In genomic region chr2:179193759-179194394, GRCh38 we compare ENCODE assay signal across 23 cellular contexts.
"Had no signal": no experiment of that assay in that cellular context is flagged by ENCODE, and none has a peak within 500 bp of the region (broad histone marks: within the 10 kb centered on the region; RNA-seq: fewer than 3 reads in every experiment).

No MANE protein-coding gene starts in this region.

- H3K27ac Mint-ChIP-seq: activated naive CD8-positive, alpha-beta T cell treated with anti-CD3 and anti-CD28 coated beads, Interleukin-2, amount 10 ng/mL, durations not matched to agents 7 days and 5 days; nephron; stimulated activated naive CD8-positive, alpha-beta T cell treated with anti-CD3 and anti-CD28 coated beads, Interleukin-15, Interleukin-2, amounts not matched to agents 100 ng/mL and 50 ng/mL, for 24 hours; T-cell had no signal

- H3K4me1 ChIP-seq: breast epithelium, prostate gland, testis, upper lobe of right lung had no signal

- H3K4me1 Mint-ChIP-seq: activated naive CD8-positive, alpha-beta T cell treated with anti-CD3 and anti-CD28 coated beads, Interleukin-2, amount 10 ng/mL, durations not matched to agents 7 days and 5 days; nephron had no signal

- H3K27me3 ChIP-seq: ascending aorta, breast epithelium, dorsolateral prefrontal cortex, esophagus muscularis mucosa, sigmoid colon, spleen, testis, upper lobe of right lung had no signal

- H3K4me3 ChIP-seq: ascending aorta, breast epithelium, dorsolateral prefrontal cortex, esophagus muscularis mucosa, left ventricle myocardium inferior, prostate gland, sigmoid colon, spleen, testis, upper lobe of right lung had no signal

- H3K9me3 ChIP-seq: prostate gland, testis, upper lobe of right lung had no signal

- H3K27me3 Mint-ChIP-seq: activated naive CD8-positive, alpha-beta T cell treated with anti-CD3 and anti-CD28 coated beads, Interleukin-2, amount 10 ng/mL, durations not matched to agents 7 days and 5 days; stimulated activated naive CD8-positive, alpha-beta T cell treated with anti-CD3 and anti-CD28 coated beads, Interleukin-15, Interleukin-2, amounts not matched to agents 100 ng/mL and 50 ng/mL, for 24 hours; T-cell had no signal

- ATAC-seq: activated CD4-positive, CD25-positive, alpha-beta regulatory T cell treated with anti-CD3 and anti-CD28 coated beads, Interleukin-2, amount 50 U/mL, for 24 hours; T-cell; upper lobe of right lung had no signal

- DNase-seq: activated CD4-positive, alpha-beta T cell treated with anti-CD3 and anti-CD28 coated beads, Interleukin-2, amount 50 U/mL, for 1 hour; activated CD8-positive, alpha-beta memory T cell treated with anti-CD3 and anti-CD28 coated beads for 24 hours; activated naive CD4-positive, alpha-beta T cell; activated naive CD8-positive, alpha-beta T cell treated with anti-CD3 and anti-CD28 coated beads, Interleukin-2, amount 10 ng/mL, durations not matched to agents 7 days and 5 days; dorsolateral prefrontal cortex; foreskin fibroblast; hippocampal formation; left ventricle myocardium inferior; mesenchymal stem cell; occipital lobe; sigmoid colon; spleen; T-cell; T-helper 9 cell; testis; upper lobe of right lung had no signal

- H3K27ac ChIP-seq: ascending aorta, breast epithelium, dorsolateral prefrontal cortex, esophagus muscularis mucosa, left ventricle myocardium inferior, prostate gland, sigmoid colon, testis, upper lobe of right lung had no signal

- H3K4me3 Mint-ChIP-seq: activated naive CD8-positive, alpha-beta T cell treated with anti-CD3 and anti-CD28 coated beads, Interleukin-2, amount 10 ng/mL, durations not matched to agents 7 days and 5 days; nephron; stimulated activated naive CD8-positive, alpha-beta T cell treated with anti-CD3 and anti-CD28 coated beads, Interleukin-15, Interleukin-2, amounts not matched to agents 100 ng/mL and 50 ng/mL, for 24 hours; T-cell had no signal

- H3K36me3 ChIP-seq: breast epithelium, prostate gland, upper lobe of right lung had no signal
